8 cellular contexts compared by ENCODE assay signal in the genomic region with DNA sequence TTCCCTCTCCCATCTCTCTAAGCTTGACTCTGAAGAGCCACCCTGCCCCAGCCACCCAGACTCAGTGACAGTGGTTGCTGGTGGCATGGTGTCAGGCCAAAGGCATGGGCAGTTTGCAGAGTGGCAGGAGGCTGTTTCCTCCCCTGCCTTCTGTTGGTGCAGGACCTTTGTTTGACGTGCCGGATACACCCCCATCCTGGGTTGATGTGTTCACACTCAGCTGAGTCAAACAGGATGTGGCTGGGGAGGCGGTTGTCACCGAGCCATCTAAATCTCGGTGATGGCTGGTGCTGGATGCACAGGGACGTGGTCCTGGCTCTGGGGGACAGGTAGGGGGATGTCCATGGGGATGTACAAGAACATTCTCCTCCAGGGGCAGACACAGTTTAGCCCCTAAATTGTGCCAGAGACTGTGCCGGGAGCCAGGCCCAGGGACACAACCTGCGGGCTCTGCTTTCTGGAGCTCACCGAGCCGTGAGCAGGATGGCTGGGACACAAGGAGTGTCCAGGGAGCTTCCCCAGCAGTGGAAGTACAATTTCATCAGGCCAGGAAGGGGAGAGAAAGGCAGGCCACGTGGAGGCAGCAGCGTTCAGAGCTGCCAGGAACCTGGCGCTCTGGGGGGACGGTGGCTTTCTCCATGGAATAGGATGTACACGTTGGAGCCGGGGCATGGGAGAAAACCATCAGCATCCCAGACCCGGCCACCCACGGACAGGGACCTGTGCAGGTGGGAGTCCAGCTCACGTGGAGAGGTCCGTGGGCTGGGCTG.
DNase-seq lines count a peak whose midpoint lies in the region; ATAC-seq and TF ChIP-seq lines count a peak whose summit lies in the region.

No MANE protein-coding gene starts in this region.

- H3K4me1 Mint-ChIP-seq in activated T-helper 17 cell treated with anti-CD3 and anti-CD28 coated beads, Interleukin-2, amount 50 U/mL, for 72 hours, result peaks cover 58% of the 10 kb centered on the region

- peak overlapping the region; percentile 96 for H3K4me3 Mint-ChIP-seq in activated T-helper 17 cell treated with anti-CD3 and anti-CD28 coated beads, Interleukin-2, amount 50 U/mL, for 72 hours

- H3K4me1 ChIP-seq in OCI-LY7 (ENCODE audit: insufficient read depth, low read length, poor library complexity, severe bottlenecking) (peaks cover 100% of the 10 kb centered on the region), heart right ventricle (peaks cover 39 to 92% (median 71%) of the 10 kb centered on the region in 9 donors), MM.1S (ENCODE audit: low read length) (no peaks in the 10 kb centered on the region)

- POLR2A ChIA-PET in OCI-LY7 (lab: Charles Lee), result interaction anchor here (0.5 to 3.6 kb wide), 18 partner anchors 9 to 553 kb away, joined by 3 to 19 read pairs (median 4); partner anchors contain the start of gene TNRC6C

- BruUV-seq in OCI-LY7 (replicated peaks; lab: Mats Ljungman, UMichigan), result no TSS peak

- H3K36me3 ChIP-seq in OCI-LY7 (ENCODE audit: insufficient read depth, low read length) (peaks cover 5% of the 10 kb centered on the region; the same call in 1 of the 2 replicates), heart right ventricle (peaks cover 0 to 29% (median 0%) of the 10 kb centered on the region in 9 donors), MM.1S (replicated peaks; ENCODE audit: insufficient read depth, low read length) (no peaks in the 10 kb centered on the region)

- no peak overlapping the region for H3K9ac ChIP-seq in MM.1S (ENCODE audit: low read length)

- H4K20me1 ChIP-seq in OCI-LY7 (ENCODE audit: insufficient read depth, low read length) (no peaks in the 10 kb centered on the region), MM.1S (ENCODE audit: insufficient read depth, low read length) (no peaks in the 10 kb centered on the region; the same call in 1 of the 2 replicates)

- H3K27ac Mint-ChIP-seq in activated T-helper 17 cell treated with anti-CD3 and anti-CD28 coated beads, Interleukin-2, amount 50 U/mL, for 72 hours, result peak overlapping the region; percentile 97

- 48 to 61% methylated on average over 20 of the region's 20 CpGs for WGBS in heart right ventricle, 2 donors

- no peaks in the 10 kb centered on the region for H3K9me3 Mint-ChIP-seq in activated T-helper 17 cell treated with anti-CD3 and anti-CD28 coated beads, Interleukin-2, amount 50 U/mL, for 72 hours

- H3F3A ChIP-seq in MM.1S (ENCODE audit: insufficient read depth, low read length), result no peaks in the 10 kb centered on the region

- no peak overlapping the region for H2AFZ ChIP-seq in OCI-LY7 (ENCODE audit: low read length)
- no peak overlapping the region for H2AFZ ChIP-seq in MM.1S (ENCODE audit: low read length)

- H3K27me3 Mint-ChIP-seq in activated T-helper 17 cell treated with anti-CD3 and anti-CD28 coated beads, Interleukin-2, amount 50 U/mL, for 72 hours, result no peaks in the 10 kb centered on the region

- CTCF ChIA-PET in OCI-LY7 (lab: Charles Lee; ENCODE audit: unreplicated experiment), result interaction anchor here (1.0 to 1.9 kb wide), 3 partner anchors 16 to 45 kb away, joined by 3 to 7 read pairs (median 7); no protein-coding TSS in a partner anchor

- DNase-seq in EH (ENCODE audit: low read depth) (peak; percentile 90), H4 (ENCODE audit: low spot score) (peak; percentile 87), OCI-LY7 (ENCODE audit: low spot score) (peak; percentile 97), heart right ventricle (peak in 1 of 2 donors; percentile 78), NCI-H1417 treated with DMSO at 0.1 percent for 48 hours (lab: John Stamatoyannopoulos, UW) (no peak), MM.1S (no peak)
- peak; percentile 82 to 85 for DNase-seq in stimulated activated CD4-positive, alpha-beta T cell treated with anti-CD3 and anti-CD28 coated beads, Interleukin-2, amount 100 ng/mL, for 24 hours

- H3K79me2 ChIP-seq in OCI-LY7 (ENCODE audit: insufficient read depth, low read depth, low read length) (peaks cover 29% of the 10 kb centered on the region; the same call in 1 of the 2 replicates), MM.1S (ENCODE audit: low read length) (peaks cover 95% of the 10 kb centered on the region)

- peak; percentile 91 for ATAC-seq in activated T-helper 17 cell treated with anti-CD3 and anti-CD28 coated beads, Interleukin-2, amount 50 U/mL, for 72 hours (replicated peaks)
- ATAC-seq in heart right ventricle, result peak; percentile 11 to 75 (median 48)

- TF ChIP-seq CTCF in OCI-LY7 (conservative IDR thresholded peaks at IDR 0.05; ENCODE audit: low read length), result 0 out of 2 replicates have a peak, but pooled peaks have one; percentile 25
- TF ChIP-seq CTCF in heart right ventricle (IDR thresholded peaks at IDR 0.05), result no peak
- no peak for TF ChIP-seq CTCF in MM.1S (IDR thresholded peaks at IDR 0.05; ENCODE audit: low read length)

- no peaks in the 10 kb centered on the region for H3K27me3 ChIP-seq in heart right ventricle
- no peaks in the 10 kb centered on the region for H3K27me3 ChIP-seq in MM.1S (replicated peaks; ENCODE audit: insufficient read depth, low read length)

- H3K9me3 ChIP-seq in OCI-LY7 (ENCODE audit: low read length), result no peaks in the 10 kb centered on the region
- H3K9me3 ChIP-seq in heart right ventricle, result no peaks in the 10 kb centered on the region
- H3K9me3 ChIP-seq in MM.1S (replicated peaks; ENCODE audit: insufficient read depth, low read length), result no peaks in the 10 kb centered on the region

- intact Hi-C loops in OCI-LY7 (cut with micrococcal nuclease; ENCODE audit: unreplicated experiment) (loop anchor here (1.0 to 10.0 kb wide), 4 partner anchors 36 to 260 kb away; partner anchors contain the start of gene SEC14L1), heart right ventricle (cut with DNase I) (no loop called here)

- H3K27ac ChIP-seq in OCI-LY7 (ENCODE audit: low read depth, low read length, poor library complexity, severe bottlenecking) (peak overlapping the region; percentile 90), heart right ventricle (peak overlapping the region; percentile 7 to 87 (median 69)), MM.1S (ENCODE audit: low read length) (no peak overlapping the region)

- peak overlapping the region; percentile 84 for H3K4me2 ChIP-seq in OCI-LY7 (ENCODE audit: low read length)
- H3K4me2 ChIP-seq in MM.1S (ENCODE audit: low read depth, low read length), result no peak overlapping the region

- peaks cover 62% of the 10 kb centered on the region for H3K36me3 Mint-ChIP-seq in activated T-helper 17 cell treated with anti-CD3 and anti-CD28 coated beads, Interleukin-2, amount 50 U/mL, for 72 hours (ENCODE audit: low read depth)

- no peaks in the 10 kb centered on the region for H3K9me2 ChIP-seq in OCI-LY7 (ENCODE audit: insufficient read depth, low read length)
- no peaks in the 10 kb centered on the region for H3K9me2 ChIP-seq in MM.1S (replicated peaks; ENCODE audit: insufficient read depth, low read length)

- H3K4me3 ChIP-seq in OCI-LY7 (ENCODE audit: low read depth, low read length, poor library complexity, severe bottlenecking) (peak overlapping the region; percentile 72), heart right ventricle (peak overlapping the region in 4 of 10 donors; percentile 8 to 43 (median 12)), MM.1S (ENCODE audit: low read length) (no peak overlapping the region)

Comparison
In these comparisons a context has a peak if more than half of its experiments do, and no peak if none do; other contexts are left out.
1. DNase-seq: peak in EH (single experiment), H4 (single experiment), OCI-LY7 (single experiment) and stimulated activated CD4-positive, alpha-beta T cell treated with anti-CD3 and anti-CD28 coated beads, Interleukin-2, amount 100 ng/mL, for 24 hours (2 of 2); none in NCI-H1417 treated with DMSO at 0.1 percent for 48 hours (single experiment) and MM.1S (single experiment).